8 cellular contexts compared by ENCODE assay signal in the genomic region with DNA sequence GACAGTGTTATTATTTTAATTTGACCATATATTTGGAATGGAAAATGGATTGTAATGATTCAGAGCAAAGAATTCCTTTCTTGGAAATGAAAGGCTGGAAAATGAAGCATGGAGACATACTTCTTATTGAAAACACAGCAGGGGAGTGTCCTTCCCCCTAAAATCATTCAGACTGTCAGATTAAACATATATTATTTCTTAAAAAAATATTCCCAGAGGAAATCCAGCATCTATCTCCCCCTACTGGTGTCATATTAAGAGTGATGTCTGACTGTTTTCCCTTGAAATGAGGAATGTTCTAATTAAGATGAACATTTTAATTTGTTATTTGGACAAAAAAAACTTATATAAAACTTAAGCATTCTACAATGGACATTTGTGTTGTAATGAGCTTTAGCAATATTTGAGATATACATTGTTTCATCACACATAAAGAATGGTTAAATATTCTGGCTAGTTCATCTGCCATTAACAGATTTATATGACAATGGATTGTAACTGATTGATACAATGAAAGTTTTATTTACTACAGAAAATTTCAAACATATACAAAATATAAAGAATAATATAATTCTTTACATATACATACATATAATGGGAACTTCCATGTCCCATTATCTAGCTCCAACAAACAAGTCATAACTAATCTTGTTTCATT.
DNase-seq lines count a peak whose midpoint lies in the region; ATAC-seq and TF ChIP-seq lines count a peak whose summit lies in the region.

No MANE protein-coding gene starts in this region.

- no peak overlapping the region for H3K9ac ChIP-seq in liver (ENCODE audit: low read depth in 1 of 2, low read length in 2 of 2)

- H3K36me3 ChIP-seq in body of pancreas (replicated peaks in 1 of 2; ENCODE audit: insufficient read depth in 1 of 2, low read depth in 2 of 2) (no peaks in the 10 kb centered on the region), liver (ENCODE audit: control insufficient read depth in 4 of 4, insufficient read depth in 3 of 4, low read depth in 1 of 4, low read length in 3 of 4) (no peaks in the 10 kb centered on the region)

- no peak overlapping the region for H3K4me3 ChIP-seq in body of pancreas
- H3K4me3 ChIP-seq in liver (ENCODE audit: low read depth in 1 of 3, low read length in 3 of 3): no peak overlapping the region

- peak; percentile 87 to 90 for TF ChIP-seq RAD21 in liver (IDR thresholded peaks at IDR 0.05)

- POLR2A ChIA-PET in HEK293T (lab: Yijun Ruan, JAX): no interaction called here

- TF ChIP-seq POLR2A in body of pancreas (IDR thresholded peaks at IDR 0.05): no peak

- ATAC-seq in body of pancreas (peak; percentile 40), GM21423 (IDR thresholded peaks at IDR 0.05; ENCODE audit: unreplicated experiment) (no peak), HG03442 (IDR thresholded peaks at IDR 0.05; ENCODE audit: unreplicated experiment) (no peak)

- TF ChIP-seq CTCF in body of pancreas (IDR thresholded peaks at IDR 0.05) (peak in 6 of 7 experiments; percentile 38 to 64 (median 54)), liver (IDR thresholded peaks at IDR 0.05; ENCODE audit: low read depth, low read length, missing input control) (peak; percentile 59)

- H3K4me1 ChIP-seq in body of pancreas (no peaks in the 10 kb centered on the region), liver (ENCODE audit: control insufficient read depth in 4 of 4, insufficient read depth in 4 of 4, low read length in 3 of 4) (no peaks in the 10 kb centered on the region)

- DNase-seq in AG20443 (ENCODE audit: low spot score) (peak; percentile 22), HEK293T (ENCODE audit: extremely low spot score) (no peak), body of pancreas (no peak), NCI-H2081 treated with DMSO at 0.1 percent for 48 hours (lab: John Stamatoyannopoulos, UW) (no peak), NCI-H1417 treated with DMSO at 0.1 percent for 48 hours (lab: John Stamatoyannopoulos, UW) (no peak)

- H3K27me3 ChIP-seq in body of pancreas (no peaks in the 10 kb centered on the region), liver (ENCODE audit: control insufficient read depth in 4 of 4, insufficient read depth in 4 of 4, low read length in 3 of 4) (no peaks in the 10 kb centered on the region)

- intact Hi-C loops in body of pancreas (cut with DNase I): loop anchor here (10.0 kb wide), 1 partner anchor 256 kb away; no protein-coding TSS in a partner anchor

- H3K9me3 ChIP-seq in body of pancreas: no peaks in the 10 kb centered on the region
- no peaks in the 10 kb centered on the region for H3K9me3 ChIP-seq in liver (ENCODE audit: control insufficient read depth in 4 of 4, low read length in 3 of 4)

- CTCF ChIA-PET in HEK293T (lab: Yijun Ruan, JAX): interaction anchor here (0.6 to 1.6 kb wide), 7 partner anchors 10 to 558 kb away, joined by 3 to 7 read pairs (median 3); no protein-coding TSS in a partner anchor

- H3K27ac ChIP-seq in body of pancreas (no peak overlapping the region), liver (ENCODE audit: low read depth in 1 of 2, low read length in 2 of 2) (no peak overlapping the region)

TF ChIP-seq in HEK293T, 16 proteins besides CTCF, POLR2A, EP300 and RAD21:
- no peak for TF ChIP-seq FOXM1 (IDR thresholded peaks at IDR 0.05; ENCODE audit: borderline replicate concordance)
- TF ChIP-seq ARNT (IDR thresholded peaks at IDR 0.05): no peak
- no peak for TF ChIP-seq ELF4 (IDR thresholded peaks at IDR 0.05)
- no peak for TF ChIP-seq FOXK2 (IDR thresholded peaks at IDR 0.05)
- TF ChIP-seq HDGF (IDR thresholded peaks at IDR 0.05; ENCODE audit: borderline replicate concordance): no peak
- TF ChIP-seq, protein P1, sequence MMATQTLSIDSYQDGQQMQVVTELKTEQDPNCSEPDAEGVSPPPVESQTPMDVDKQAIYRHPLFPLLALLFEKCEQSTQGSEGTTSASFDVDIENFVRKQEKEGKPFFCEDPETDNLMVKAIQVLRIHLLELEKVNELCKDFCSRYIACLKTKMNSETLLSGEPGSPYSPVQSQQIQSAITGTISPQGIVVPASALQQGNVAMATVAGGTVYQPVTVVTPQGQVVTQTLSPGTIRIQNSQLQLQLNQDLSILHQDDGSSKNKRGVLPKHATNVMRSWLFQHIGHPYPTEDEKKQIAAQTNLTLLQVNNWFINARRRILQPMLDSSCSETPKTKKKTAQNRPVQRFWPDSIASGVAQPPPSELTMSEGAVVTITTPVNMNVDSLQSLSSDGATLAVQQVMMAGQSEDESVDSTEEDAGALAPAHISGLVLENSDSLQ (IDR thresholded peaks at IDR 0.05): peak; percentile 45
- no peak for TF ChIP-seq FOXA1 (IDR thresholded peaks at IDR 0.05)
- no peak for TF ChIP-seq BHLHE40 (IDR thresholded peaks at IDR 0.05; ENCODE audit: borderline replicate concordance)
- TF ChIP-seq LEF1 (IDR thresholded peaks at IDR 0.05; ENCODE audit: borderline replicate concordance): no peak
- TF ChIP-seq NFRKB (IDR thresholded peaks at IDR 0.05): no peak
- TF ChIP-seq SUZ12 (IDR thresholded peaks at IDR 0.05): no peak
- TF ChIP-seq ZNF384 (IDR thresholded peaks at IDR 0.05): 0 out of 2 replicates have a peak, but pooled peaks have one; percentile 16
- TF ChIP-seq TARDBP (IDR thresholded peaks at IDR 0.05): no peak
- TF ChIP-seq L3MBTL2 (conservative IDR thresholded peaks at IDR 0.05): no peak
- TF ChIP-seq CTBP1 (IDR thresholded peaks at IDR 0.05; ENCODE audit: borderline replicate concordance): no peak
- no peak for TF ChIP-seq SP1 (IDR thresholded peaks at IDR 0.05)

TF ChIP-seq in liver, 16 proteins besides CTCF, POLR2A, EP300 and RAD21:
- no peak for TF ChIP-seq EGR1 (IDR thresholded peaks at IDR 0.05; ENCODE audit: low read depth in 2 of 2)
- TF ChIP-seq, protein P2, sequence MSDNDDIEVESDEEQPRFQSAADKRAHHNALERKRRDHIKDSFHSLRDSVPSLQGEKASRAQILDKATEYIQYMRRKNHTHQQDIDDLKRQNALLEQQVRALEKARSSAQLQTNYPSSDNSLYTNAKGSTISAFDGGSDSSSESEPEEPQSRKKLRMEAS (IDR thresholded peaks at IDR 0.05): no peak
- no peak for TF ChIP-seq JUND (IDR thresholded peaks at IDR 0.05)
- TF ChIP-seq SP1 (IDR thresholded peaks at IDR 0.05): no peak
- no peak for TF ChIP-seq HNF4A (conservative IDR thresholded peaks at IDR 0.05)
- no peak for TF ChIP-seq RXRA (IDR thresholded peaks at IDR 0.05)
- TF ChIP-seq TAF1 (conservative IDR thresholded peaks at IDR 0.05): no peak
- TF ChIP-seq, protein P3, sequence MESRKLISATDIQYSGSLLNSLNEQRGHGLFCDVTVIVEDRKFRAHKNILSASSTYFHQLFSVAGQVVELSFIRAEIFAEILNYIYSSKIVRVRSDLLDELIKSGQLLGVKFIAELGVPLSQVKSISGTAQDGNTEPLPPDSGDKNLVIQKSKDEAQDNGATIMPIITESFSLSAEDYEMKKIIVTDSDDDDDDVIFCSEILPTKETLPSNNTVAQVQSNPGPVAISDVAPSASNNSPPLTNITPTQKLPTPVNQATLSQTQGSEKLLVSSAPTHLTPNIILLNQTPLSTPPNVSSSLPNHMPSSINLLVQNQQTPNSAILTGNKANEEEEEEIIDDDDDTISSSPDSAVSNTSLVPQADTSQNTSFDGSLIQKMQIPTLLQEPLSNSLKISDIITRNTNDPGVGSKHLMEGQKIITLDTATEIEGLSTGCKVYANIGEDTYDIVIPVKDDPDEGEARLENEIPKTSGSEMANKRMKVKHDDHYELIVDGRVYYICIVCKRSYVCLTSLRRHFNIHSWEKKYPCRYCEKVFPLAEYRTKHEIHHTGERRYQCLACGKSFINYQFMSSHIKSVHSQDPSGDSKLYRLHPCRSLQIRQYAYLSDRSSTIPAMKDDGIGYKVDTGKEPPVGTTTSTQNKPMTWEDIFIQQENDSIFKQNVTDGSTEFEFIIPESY (IDR thresholded peaks at IDR 0.05): no peak
- TF ChIP-seq NR2F2 (IDR thresholded peaks at IDR 0.05): no peak
- TF ChIP-seq FOXA1 (IDR thresholded peaks at IDR 0.05): no peak
- no peak for TF ChIP-seq GABPA (IDR thresholded peaks at IDR 0.05 in 1 of 2, conservative IDR thresholded peaks at IDR 0.05 in 1 of 2)
- TF ChIP-seq FOXA2 (IDR thresholded peaks at IDR 0.05): no peak
- no peak for TF ChIP-seq HNF4G (IDR thresholded peaks at IDR 0.05)
- no peak for TF ChIP-seq YY1 (IDR thresholded peaks at IDR 0.05)
- TF ChIP-seq, protein P4, sequence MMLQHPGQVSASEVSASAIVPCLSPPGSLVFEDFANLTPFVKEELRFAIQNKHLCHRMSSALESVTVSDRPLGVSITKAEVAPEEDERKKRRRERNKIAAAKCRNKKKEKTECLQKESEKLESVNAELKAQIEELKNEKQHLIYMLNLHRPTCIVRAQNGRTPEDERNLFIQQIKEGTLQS (IDR thresholded peaks at IDR 0.05): no peak
